9 cellular contexts compared by ENCODE assay signal in genomic region chr12:69007858-69008314, GRCh38.
DNase-seq lines count a peak whose midpoint lies in the region; TF ChIP-seq lines count a peak whose summit lies in the region.
"Had no signal": no experiment of that assay in that cellular context is flagged by ENCODE, and none has a peak within 500 bp of the region (broad histone marks: within the 10 kb centered on the region; RNA-seq: fewer than 3 reads in every experiment).

No MANE protein-coding gene starts in this region.

- CTCF ChIA-PET in RWPE1 (lab: Yijun Ruan, JAX), result interaction anchor here (0.7 kb wide), 2 partner anchors 222 to 1125 kb away, joined by 3 to 8 read pairs; no protein-coding TSS in a partner anchor

- 49% methylated on average over 3 of the region's 3 CpGs for WGBS in suprapubic skin

- peak; percentile 11 for DNase-seq in NCI-H2227 treated with DMSO at 0.1 percent for 48 hours (lab: John Stamatoyannopoulos, UW)
- DNase-seq in NCI-H2227 (lab: John Stamatoyannopoulos, UW; ENCODE audit: unreplicated experiment), result no peak
- DNase-seq in RWPE1 (ENCODE audit: low spot score), result peak; percentile 48
- DNase-seq in suprapubic skin (ENCODE audit: low spot score in 2 of 2), result no peak
- DNase-seq in UCSD-AML1 (lab: John Stamatoyannopoulos, UW; ENCODE audit: unreplicated experiment), result no peak
- DNase-seq in 8988T, result no peak
- no peak for DNase-seq in HPDE6-E6E7 (ENCODE audit: extremely low spot score)
- DNase-seq: Right ventricle myocardium superior had no signal

- TF ChIP-seq CTCF in RWPE1 (conservative IDR thresholded peaks at IDR 0.05; ENCODE audit: low read depth), result no peak
- no peak for TF ChIP-seq CTCF in suprapubic skin (IDR thresholded peaks at IDR 0.05)

- H3K27ac ChIP-seq in RWPE1 (peak overlapping the region; percentile 82), iPS-18a (ENCODE audit: low read length) (peak overlapping the region; percentile 11), suprapubic skin (peak overlapping the region; percentile 78)

- H3K4me3 ChIP-seq in iPS-18a (ENCODE audit: low read length) (peak overlapping the region; percentile 37), suprapubic skin (peak overlapping the region; percentile 3)

- H3K9ac ChIP-seq in iPS-18a (ENCODE audit: low read length), result no peak overlapping the region

- no peaks in the 10 kb centered on the region for H3K9me3 ChIP-seq in iPS-18a (ENCODE audit: control insufficient read depth, low read depth, low read length)
- H3K9me3 ChIP-seq in suprapubic skin, result no peaks in the 10 kb centered on the region

- TF ChIP-seq POLR2A in suprapubic skin (IDR thresholded peaks at IDR 0.05), result no peak

- peaks cover 30% of the 10 kb centered on the region for H3K4me1 ChIP-seq in iPS-18a (ENCODE audit: control insufficient read depth, low read depth, low read length)
- peaks cover 23% of the 10 kb centered on the region for H3K4me1 ChIP-seq in suprapubic skin

- H3K27me3 ChIP-seq in iPS-18a (ENCODE audit: control insufficient read depth, insufficient read depth, low read length) (peaks cover 4% of the 10 kb centered on the region), suprapubic skin (no peaks in the 10 kb centered on the region)

- H3K36me3 ChIP-seq in iPS-18a (ENCODE audit: control insufficient read depth, low read depth, low read length), result no peaks in the 10 kb centered on the region
- no peaks in the 10 kb centered on the region for H3K36me3 ChIP-seq in suprapubic skin

- TF ChIP-seq EP300 in suprapubic skin (IDR thresholded peaks at IDR 0.05), result no peak

- POLR2A ChIA-PET in RWPE1 (lab: Yijun Ruan, JAX; ENCODE audit: low non-redundant PET), result no interaction called here

Comparison
In these comparisons a context has a peak if more than half of its experiments do, and no peak if none do; other contexts are left out.
1. DNase-seq: peak in NCI-H2227 treated with DMSO at 0.1 percent for 48 hours (single experiment) and RWPE1 (single experiment); none in NCI-H2227 (single experiment), suprapubic skin (0 of 2), UCSD-AML1 (single experiment), 8988T (single experiment) and HPDE6-E6E7 (single experiment).
2. H3K27ac ChIP-seq: peak in every context shown above with its lines; median percentile 82 in RWPE1; 78 in suprapubic skin; 11 in iPS-18a.